ENCODE assay signal across 1 cellular context in genomic region chr12:51244269-51244668, GRCh38.
TF ChIP-seq lines count a peak whose summit lies in the region.

No MANE protein-coding gene starts in this region.

TF ChIP-seq in GM12891, 5 proteins besides CTCF, POLR2A, EP300 and RAD21 (continued from another document):
- TF ChIP-seq POLR2AphosphoS5 (IDR thresholded peaks at IDR 0.05; ENCODE audit: low read depth, low read length): no peak; the same call in 1 of the 2 replicates
